Comparison of ENCODE assay signal across 9 cellular contexts in the genomic region with DNA sequence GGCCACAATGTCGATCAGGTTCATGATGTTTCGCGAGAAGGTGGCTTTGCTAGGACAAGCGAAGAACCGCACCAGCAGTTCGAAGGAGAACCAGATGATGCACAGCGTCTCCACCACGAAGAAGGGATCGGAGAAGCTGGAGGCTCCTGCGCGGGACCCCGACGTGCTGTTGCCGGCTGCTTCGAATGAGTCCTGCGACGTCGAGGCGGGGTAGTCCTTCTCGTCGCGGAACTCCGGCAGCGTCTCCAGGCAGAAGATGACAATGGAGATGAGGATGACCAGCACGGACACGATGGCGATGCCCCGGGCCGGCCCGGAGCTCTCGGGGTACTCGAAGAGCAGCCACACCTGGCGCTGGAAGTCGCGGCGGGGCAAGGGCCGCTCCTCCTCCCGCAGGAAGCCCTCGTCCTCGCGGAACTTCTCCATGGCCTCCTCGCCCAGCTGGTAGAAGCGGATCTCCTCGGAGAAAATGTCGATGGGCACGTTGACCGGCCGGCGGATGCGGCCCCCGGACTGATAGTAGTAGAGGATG. TPM values are rescaled to one million over a fixed set of nuclear protein-coding genes. Genes with fewer than 3 reads are reported as not detected.
A peak's percentile ranks its signal among the peaks of the same experiment; 100 is the strongest.
DNase-seq lines count a peak whose midpoint lies in the region; ATAC-seq and TF ChIP-seq lines count a peak whose summit lies in the region.
"Had no signal": no experiment of that assay in that cellular context is flagged by ENCODE, and none has a peak within 500 bp of the region (broad histone marks: within the 10 kb centered on the region; RNA-seq: fewer than 3 reads in every experiment).

No MANE protein-coding gene starts in this region.

- POLR2A ChIA-PET in MCF 10A (lab: Yijun Ruan, JAX), result no interaction called here
- POLR2A ChIA-PET in activated naive CD8-positive, alpha-beta T cell treated with anti-CD3 and anti-CD28 coated beads, Interleukin-2, amount 10 ng/mL, durations not matched to agents 7 days and 5 days (lab: Charles Lee), result interaction anchor here (0.7 to 4.9 kb wide), 15 partner anchors 15 to 334 kb away, joined by 3 to 70 read pairs (median 10); partner anchors contain the start of gene CD53

- intact Hi-C loops in breast epithelium (cut with DNase I; ENCODE audit: low total_unique reads), result no loop called here
- intact Hi-C loops in MCF 10A (cut with micrococcal nuclease), result no loop called here
- intact Hi-C loops in upper lobe of right lung (cut with DNase I), result no loop called here

- no peaks in the 10 kb centered on the region for H3K4me1 Mint-ChIP-seq in MCF 10A (ENCODE audit: insufficient read depth, unreplicated experiment)
- peaks cover 34% of the 10 kb centered on the region for H3K4me1 Mint-ChIP-seq in activated naive CD8-positive, alpha-beta T cell treated with anti-CD3 and anti-CD28 coated beads, Interleukin-2, amount 10 ng/mL, durations not matched to agents 7 days and 5 days

- CTCF ChIA-PET in MCF 10A (lab: Yijun Ruan, JAX), result interaction anchor here (0.8 kb wide), 1 partner anchor 620 kb away, joined by 3 read pairs; no protein-coding TSS in a partner anchor

- H3K36me3 Mint-ChIP-seq in MCF 10A (ENCODE audit: insufficient read depth, unreplicated experiment), result no peaks in the 10 kb centered on the region
- peaks cover 28% of the 10 kb centered on the region for H3K36me3 Mint-ChIP-seq in activated naive CD8-positive, alpha-beta T cell treated with anti-CD3 and anti-CD28 coated beads, Interleukin-2, amount 10 ng/mL, durations not matched to agents 7 days and 5 days

- H3K36me3 ChIP-seq in breast epithelium, result no peaks in the 10 kb centered on the region
- no peaks in the 10 kb centered on the region for H3K36me3 ChIP-seq in mucosa of rectum (ENCODE audit: control insufficient read depth in 2 of 2, insufficient read depth in 2 of 2, low read length in 2 of 2)
- H3K36me3 ChIP-seq in upper lobe of right lung, result no peaks in the 10 kb centered on the region

- H3K9ac ChIP-seq in mucosa of rectum (ENCODE audit: low read depth in 1 of 2, low read length in 2 of 2), result peak overlapping the region; percentile 65 to 73

- H3K27ac ChIP-seq in breast epithelium (peak overlapping the region; percentile 2 to 10), mucosa of rectum (ENCODE audit: low read depth in 2 of 2, low read length in 2 of 2) (peak overlapping the region; percentile 71 to 85), upper lobe of right lung (peak overlapping the region; percentile 61)

- H3K4me1 ChIP-seq in breast epithelium (no peaks in the 10 kb centered on the region), mucosa of rectum (ENCODE audit: control insufficient read depth in 2 of 2, insufficient read depth in 2 of 2, low read length in 2 of 2) (peaks cover 0 to 2% of the 10 kb centered on the region in 2 donors), upper lobe of right lung (peaks cover 5% of the 10 kb centered on the region)

- peaks cover 7% of the 10 kb centered on the region for H3K9me3 Mint-ChIP-seq in MCF 10A (ENCODE audit: unreplicated experiment)
- no peaks in the 10 kb centered on the region for H3K9me3 Mint-ChIP-seq in activated naive CD8-positive, alpha-beta T cell treated with anti-CD3 and anti-CD28 coated beads, Interleukin-2, amount 10 ng/mL, durations not matched to agents 7 days and 5 days

- TF ChIP-seq CTCF in breast epithelium (IDR thresholded peaks at IDR 0.05), result no peak
- no peak for TF ChIP-seq CTCF in MCF 10A (IDR thresholded peaks at IDR 0.05; ENCODE audit: unreplicated experiment)
- no peak for TF ChIP-seq CTCF in upper lobe of right lung (IDR thresholded peaks at IDR 0.05)

- DNase-seq in breast epithelium (ENCODE audit: low spot score in 2 of 2) (no peak), MCF 10A (ENCODE audit: unreplicated experiment) (no peak), upper lobe of right lung (no peak), SIG-M5 (lab: John Stamatoyannopoulos, UW) (no peak)
- no peak for DNase-seq in activated naive CD8-positive, alpha-beta T cell treated with anti-CD3 and anti-CD28 coated beads, Interleukin-2, amount 10 ng/mL, durations not matched to agents 7 days and 5 days

- peaks cover 13% of the 10 kb centered on the region for H3K27me3 Mint-ChIP-seq in MCF 10A (ENCODE audit: insufficient read depth, unreplicated experiment)
- H3K27me3 Mint-ChIP-seq in activated naive CD8-positive, alpha-beta T cell treated with anti-CD3 and anti-CD28 coated beads, Interleukin-2, amount 10 ng/mL, durations not matched to agents 7 days and 5 days, result no peaks in the 10 kb centered on the region

- peaks cover 6 to 54% of the 10 kb centered on the region in 2 donors for H3K27me3 ChIP-seq in breast epithelium
- H3K27me3 ChIP-seq in mucosa of rectum (ENCODE audit: control insufficient read depth in 2 of 2, insufficient read depth in 2 of 2, low read length in 2 of 2), result peaks cover 15 to 31% of the 10 kb centered on the region in 2 donors
- peaks cover 39% of the 10 kb centered on the region for H3K27me3 ChIP-seq in upper lobe of right lung

- H3K9me3 ChIP-seq in breast epithelium, result no peaks in the 10 kb centered on the region
- no peaks in the 10 kb centered on the region for H3K9me3 ChIP-seq in mucosa of rectum (ENCODE audit: control insufficient read depth in 2 of 2, low read length in 2 of 2)
- no peaks in the 10 kb centered on the region for H3K9me3 ChIP-seq in upper lobe of right lung

- peak; percentile 3 for ATAC-seq in activated naive CD8-positive, alpha-beta T cell treated with anti-CD3 and anti-CD28 coated beads, Interleukin-2, amount 10 ng/mL, durations not matched to agents 7 days and 5 days (ENCODE audit: low read depth)
- ATAC-seq in upper lobe of right lung (no peak), HG02884 (IDR thresholded peaks at IDR 0.05; ENCODE audit: unreplicated experiment) (no peak), HG03571 (IDR thresholded peaks at IDR 0.05; ENCODE audit: unreplicated experiment) (no peak)

- no TSS peak for BruUV-seq in MCF 10A (replicated peaks; lab: Mats Ljungman, UMichigan)

- no peak for TF ChIP-seq POLR2A in breast epithelium (IDR thresholded peaks at IDR 0.05)

- H3K27ac Mint-ChIP-seq in MCF 10A (ENCODE audit: low read depth, unreplicated experiment), result no peak overlapping the region
- H3K27ac Mint-ChIP-seq in activated naive CD8-positive, alpha-beta T cell treated with anti-CD3 and anti-CD28 coated beads, Interleukin-2, amount 10 ng/mL, durations not matched to agents 7 days and 5 days, result peak overlapping the region; percentile 99

- H3K4me3 ChIP-seq in breast epithelium (peak overlapping the region; percentile 50 to 69 (median 58)), mucosa of rectum (ENCODE audit: low read length in 2 of 2) (peak overlapping the region; percentile 56 to 74), upper lobe of right lung (peak overlapping the region; percentile 56)

- no peak overlapping the region for H3K4me3 Mint-ChIP-seq in MCF 10A (ENCODE audit: unreplicated experiment)
- peak overlapping the region; percentile 100 for H3K4me3 Mint-ChIP-seq in activated naive CD8-positive, alpha-beta T cell treated with anti-CD3 and anti-CD28 coated beads, Interleukin-2, amount 10 ng/mL, durations not matched to agents 7 days and 5 days

RNA-seq across cellular contexts. Expression of gene KCNA3, which starts 0.9 kb away (rescaled TPM):
- total RNA-seq in breast epithelium (1 to 10 TPM in 2 of 3 donors, under 1 TPM in 1; 0.96 to 3.9 (median 2.2) TPM), MCF 10A (2022) (not detected in 2 replicates), upper lobe of right lung (8.9 TPM)
- total RNA-seq in activated naive CD8-positive, alpha-beta T cell treated with anti-CD3 and anti-CD28 coated beads, Interleukin-2, amount 10 ng/mL, durations not matched to agents 7 days and 5 days, result 10 to 100 TPM; 68.4 to 74.0 TPM
- total RNA-seq: pulmonary artery endothelial cell had no signal

Comparison
In these comparisons a context has a peak if more than half of its experiments do, and no peak if none do; other contexts are left out.
1. H3K27ac ChIP-seq: peak in every context shown above with its lines; median percentile 78 in mucosa of rectum; 61 in upper lobe of right lung; 6 in breast epithelium.